In the genomic region with DNA sequence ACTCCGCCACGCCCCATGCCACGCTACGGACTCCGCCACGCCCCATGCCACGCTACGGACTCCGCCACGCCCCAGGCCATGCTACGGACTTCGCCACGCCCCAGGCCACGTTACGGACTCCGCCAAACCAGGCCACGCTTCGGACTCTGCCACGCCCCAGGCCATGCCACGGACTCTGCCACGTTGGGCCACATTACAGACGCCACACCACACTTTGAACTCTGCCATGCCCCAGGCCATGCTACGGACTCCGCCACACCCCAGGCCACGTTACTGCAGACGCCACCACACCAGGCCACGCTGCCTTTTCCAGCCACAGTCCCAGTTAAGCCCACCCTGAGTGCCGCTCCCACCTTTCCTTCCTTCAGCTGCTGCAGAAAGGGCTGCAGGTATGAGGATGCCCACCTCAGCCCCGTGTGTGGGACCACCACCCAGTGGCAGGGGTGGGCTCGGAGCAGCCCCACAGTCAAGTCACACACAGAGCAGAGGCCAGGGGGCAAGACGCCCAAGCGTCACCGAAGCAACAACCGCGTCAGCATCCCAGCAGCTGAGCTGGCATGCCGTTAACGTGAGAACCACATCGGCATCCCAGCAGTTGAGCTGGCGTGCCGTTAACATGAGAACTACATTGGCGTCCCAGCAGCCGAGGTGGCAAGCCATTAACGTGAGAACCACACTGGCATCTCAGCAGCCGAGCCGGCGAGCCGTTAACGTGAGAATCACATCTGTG, we compare ENCODE assay signal across 1 cellular context.
TF ChIP-seq lines count a peak whose summit lies in the region.

No MANE protein-coding gene starts in this region.

TF ChIP-seq in H1, 55 proteins besides CTCF, POLR2A, EP300 and RAD21:
- TF ChIP-seq KDM1A (IDR thresholded peaks at IDR 0.05; ENCODE audit: borderline replicate concordance, low read length) (peak; percentile 64; the same call in 1 of the 2 replicates), HDAC6 (IDR thresholded peaks at IDR 0.05; ENCODE audit: low read depth, low read length) (no peak), EGR1 (IDR thresholded peaks at IDR 0.05; ENCODE audit: borderline replicate concordance, low read depth, low read length) (peak; percentile 99), FOSL1 (IDR thresholded peaks at IDR 0.05; ENCODE audit: insufficient read depth, low read depth, low read length) (peak; percentile 91)
